ENCODE assay signal across 15 cellular contexts in genomic region chr3:135226057-135226456, GRCh38.
DNase-seq lines count a peak whose midpoint lies in the region; ATAC-seq, FAIRE-seq and TF ChIP-seq lines count a peak whose summit lies in the region.
"Had no signal": no experiment of that assay in that cellular context is flagged by ENCODE, and none has a peak within 500 bp of the region (broad histone marks: within the 10 kb centered on the region; RNA-seq: fewer than 3 reads in every experiment).

No MANE protein-coding gene starts in this region.

- no peak for FAIRE-seq in pancreas (lab: Jason Lieb, UNC)
- FAIRE-seq: small intestine had no signal

- ATAC-seq in left ventricle myocardium superior (peak; percentile 40), HG02943 (IDR thresholded peaks at IDR 0.05; ENCODE audit: low read depth, unreplicated experiment) (peak; percentile 69), pancreas (no peak)
- ATAC-seq: activated CD4-positive, CD25-positive, alpha-beta regulatory T cell treated with anti-CD3 and anti-CD28 coated beads, Interleukin-2, amount 50 U/mL, for 24 hours; Panc1 had no signal

- no peaks in the 10 kb centered on the region for H3K27me3 ChIP-seq in pancreas
- H3K27me3 ChIP-seq: heart right ventricle had no signal

- WGBS in pancreas, 2 donors = 74 to 84% methylated on average over 6 of the region's 6 CpGs

- intact Hi-C loops in left ventricle myocardium superior (cut with micrococcal nuclease) = no loop called here
- intact Hi-C loops in cardiac septum (cut with DNase I) = no loop called here
- intact Hi-C loops in pancreas (cut with DNase I) = no loop called here

- no peak for TF ChIP-seq CTCF in pancreas (IDR thresholded peaks at IDR 0.05)

- DNase-seq in left ventricle myocardium superior (no peak), cardiac septum (ENCODE audit: low spot score) (no peak), NOMO-1 (lab: John Stamatoyannopoulos, UW; ENCODE audit: unreplicated experiment in 2 of 2) (peak; percentile 90 to 97), NCI-H1417 treated with DMSO at 0.1 percent for 48 hours (lab: John Stamatoyannopoulos, UW) (no peak), pancreas (no peak), superior temporal gyrus (ENCODE audit: extremely low spot score) (no peak), NCI-H2196 (lab: John Stamatoyannopoulos, UW; ENCODE audit: unreplicated experiment) (no peak)
- DNase-seq: activated naive CD4-positive, alpha-beta T cell treated with anti-CD3 and anti-CD28 coated beads, Interleukin-2, amount 50 U/mL, for 16 hours; heart right ventricle; HFFc6; NCI-H1048; small intestine had no signal

- H3K4me1 ChIP-seq in pancreas = no peaks in the 10 kb centered on the region

- no peak overlapping the region for H3K4me3 ChIP-seq in pancreas
- H3K4me3 ChIP-seq: heart right ventricle had no signal

- H3K9me3 ChIP-seq in pancreas = no peaks in the 10 kb centered on the region
- H3K9me3 ChIP-seq: heart right ventricle had no signal

- no peak overlapping the region for H3K27ac ChIP-seq in pancreas
- H3K27ac ChIP-seq: heart right ventricle had no signal

- H3K36me3 ChIP-seq in pancreas = no peaks in the 10 kb centered on the region
- H3K36me3 ChIP-seq: heart right ventricle had no signal

Comparison
In these comparisons a context has a peak if more than half of its experiments do, and no peak if none do; other contexts are left out.
1. ATAC-seq: peak in left ventricle myocardium superior (single experiment) and HG02943 (single experiment); none in pancreas (0 of 4).
2. DNase-seq: peak in NOMO-1 (2 of 2); none in left ventricle myocardium superior (single experiment), cardiac septum (single experiment), NCI-H1417 treated with DMSO at 0.1 percent for 48 hours (single experiment), pancreas (0 of 6), superior temporal gyrus (single experiment) and NCI-H2196 (single experiment).